24 cellular contexts compared by ENCODE assay signal in the genomic region with DNA sequence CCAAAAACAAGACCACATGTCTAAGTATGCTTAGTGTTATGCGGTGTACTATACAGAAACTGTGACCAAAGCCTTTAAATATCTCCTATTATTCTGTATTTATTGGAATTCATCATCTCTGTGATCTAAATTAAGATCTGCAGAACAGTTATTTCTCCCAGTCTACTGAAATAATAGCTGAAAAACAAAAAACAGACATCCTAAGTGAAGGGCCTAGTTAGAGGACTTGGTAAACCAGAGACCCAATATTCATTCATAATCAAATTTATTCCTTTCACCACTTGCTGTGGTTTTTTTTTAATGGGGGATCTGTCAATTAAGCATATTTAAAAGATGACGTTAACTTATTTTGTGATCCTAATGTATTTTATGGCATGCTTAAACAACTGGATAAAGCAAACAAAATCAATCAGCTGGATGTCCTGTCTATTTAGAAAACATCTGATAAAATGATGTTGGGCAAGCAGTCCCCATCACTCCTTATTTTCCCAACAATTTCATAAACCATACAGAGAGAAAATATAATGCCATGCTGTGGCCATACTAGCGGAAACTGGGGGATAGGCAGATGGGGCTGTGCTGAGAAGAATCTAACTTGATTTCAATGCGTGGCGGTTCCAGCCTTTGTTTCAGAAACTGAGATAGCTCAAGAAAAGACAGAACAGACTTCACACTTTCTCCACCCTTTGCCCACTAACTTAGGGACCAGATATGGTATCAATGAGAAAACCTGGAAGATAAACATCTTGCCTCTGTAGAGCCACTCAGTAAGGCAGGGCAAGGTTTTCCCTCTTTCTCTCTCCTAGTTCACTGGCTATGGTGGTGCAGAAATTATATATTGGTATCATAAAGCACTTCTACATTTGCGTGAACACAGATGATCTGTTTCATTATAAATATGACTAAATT.
"Had no signal": no experiment of that assay in that cellular context is flagged by ENCODE, and none has a peak within 500 bp of the region (broad histone marks: within the 10 kb centered on the region; RNA-seq: fewer than 3 reads in every experiment).

No MANE protein-coding gene starts in this region.

- H2AFZ ChIP-seq: neural progenitor cell, parathyroid adenoma had no signal

- H3K27ac ChIP-seq: lower lobe of right lung, neural progenitor cell, neutrophil, parathyroid adenoma, right atrium auricular region, sigmoid colon, spleen, suprapubic skin, thoracic aorta, tibial nerve, upper lobe of left lung, vagina had no signal

- H3K4me2 ChIP-seq: neural progenitor cell had no signal

- H3K9ac ChIP-seq: neural progenitor cell, parathyroid adenoma had no signal

- H3K9me3 ChIP-seq: lower lobe of right lung, neutrophil, right atrium auricular region, sigmoid colon, spleen, suprapubic skin, thoracic aorta, tibial nerve, upper lobe of left lung, vagina had no signal

- H3K4me3 ChIP-seq: lower lobe of right lung, neural progenitor cell, right atrium auricular region, sigmoid colon, spleen, suprapubic skin, thoracic aorta, tibial nerve, upper lobe of left lung, vagina had no signal

- H3K36me3 ChIP-seq: neural progenitor cell, right atrium auricular region, sigmoid colon, suprapubic skin, thoracic aorta, tibial nerve, vagina had no signal

- H3K27me3 ChIP-seq: neural progenitor cell, neutrophil, right atrium auricular region, sigmoid colon, suprapubic skin, tibial nerve, upper lobe of left lung, vagina had no signal

- H3K4me1 ChIP-seq: lower lobe of right lung, neural progenitor cell, parathyroid adenoma, sigmoid colon, spleen, suprapubic skin, tibial nerve, upper lobe of left lung, vagina had no signal

- H3K79me2 ChIP-seq: parathyroid adenoma had no signal

- DNase-seq: hippocampal formation; kidney glomerular epithelial cell; left cardiac atrium; lower lobe of right lung; mammary epithelial cell; mesenchymal stem cell; naive B cell; natural killer cell; nephron progenitor cell; occipital lobe; sigmoid colon; small intestine; spleen; stimulated activated CD4-positive, alpha-beta T cell treated with anti-CD3 and anti-CD28 coated beads, Interleukin-4, amount 100 ng/mL, for 24 hours; stimulated activated naive CD4-positive, alpha-beta T cell; upper lobe of left lung had no signal
